8 cellular contexts compared by ENCODE assay signal in the genomic region with DNA sequence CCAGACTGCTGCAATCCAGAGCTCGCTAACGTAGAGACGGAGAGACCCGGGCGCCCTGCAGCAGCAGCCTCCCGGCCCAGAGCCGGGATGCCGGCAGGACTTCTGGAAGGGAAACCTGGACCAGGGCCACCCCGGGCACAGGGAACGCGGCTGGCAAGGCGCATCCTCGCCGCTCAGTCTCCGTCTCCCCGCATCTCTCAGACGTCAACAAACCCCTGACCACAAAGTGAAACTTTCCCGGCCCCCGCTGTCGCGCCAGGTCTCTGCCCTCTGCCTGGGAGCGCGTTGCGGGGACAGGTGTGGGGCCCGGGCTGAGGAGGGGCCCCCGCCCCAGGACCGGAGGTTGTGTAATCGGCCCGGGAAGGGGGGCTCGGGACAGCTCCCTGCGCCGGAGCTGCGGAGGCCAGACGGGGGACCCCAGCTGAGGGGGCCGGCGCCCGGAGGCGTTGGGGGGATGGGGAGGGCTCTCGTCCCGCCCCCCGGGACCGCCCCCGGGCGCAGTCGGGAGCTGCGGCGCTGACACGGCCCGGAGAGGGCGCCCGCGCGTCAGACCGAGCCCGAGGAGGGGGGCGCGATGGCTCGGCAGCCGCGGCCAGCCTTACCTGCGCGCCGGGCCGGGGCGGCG.
DNase-seq lines count a peak whose midpoint lies in the region; ATAC-seq lines count a peak whose summit lies in the region.

No MANE protein-coding gene starts in this region.

- peak; percentile 68 for ATAC-seq in GM19467 (IDR thresholded peaks at IDR 0.05; ENCODE audit: unreplicated experiment)
- ATAC-seq in HG03521 (IDR thresholded peaks at IDR 0.05; ENCODE audit: unreplicated experiment) = peak; percentile 64

- peak; percentile 59 for DNase-seq in ELF-1 (ENCODE audit: low read depth, low spot score)
- DNase-seq in NOMO-1 treated with DMSO at 0.1 percent for 48 hours (lab: John Stamatoyannopoulos, UW; ENCODE audit: unreplicated experiment) = peak; percentile 61
- DNase-seq in anterior cingulate cortex (lab: John Stamatoyannopoulos, UW) = peak in 55 of 58 donors; percentile 28 to 89 (median 77)
- DNase-seq in hippocampal formation (lab: John Stamatoyannopoulos, UW) = peak; percentile 67 to 80
- peak; percentile 26 for DNase-seq in renal cortical epithelial cell (ENCODE audit: low read depth)
- DNase-seq in activated effector memory CD4-positive, alpha-beta T cell treated with anti-CD3 and anti-CD28 coated beads, Interleukin-2, amount 50 U/mL, for 16 hours = no peak
